16 cellular contexts compared by ENCODE assay signal in the genomic region with DNA sequence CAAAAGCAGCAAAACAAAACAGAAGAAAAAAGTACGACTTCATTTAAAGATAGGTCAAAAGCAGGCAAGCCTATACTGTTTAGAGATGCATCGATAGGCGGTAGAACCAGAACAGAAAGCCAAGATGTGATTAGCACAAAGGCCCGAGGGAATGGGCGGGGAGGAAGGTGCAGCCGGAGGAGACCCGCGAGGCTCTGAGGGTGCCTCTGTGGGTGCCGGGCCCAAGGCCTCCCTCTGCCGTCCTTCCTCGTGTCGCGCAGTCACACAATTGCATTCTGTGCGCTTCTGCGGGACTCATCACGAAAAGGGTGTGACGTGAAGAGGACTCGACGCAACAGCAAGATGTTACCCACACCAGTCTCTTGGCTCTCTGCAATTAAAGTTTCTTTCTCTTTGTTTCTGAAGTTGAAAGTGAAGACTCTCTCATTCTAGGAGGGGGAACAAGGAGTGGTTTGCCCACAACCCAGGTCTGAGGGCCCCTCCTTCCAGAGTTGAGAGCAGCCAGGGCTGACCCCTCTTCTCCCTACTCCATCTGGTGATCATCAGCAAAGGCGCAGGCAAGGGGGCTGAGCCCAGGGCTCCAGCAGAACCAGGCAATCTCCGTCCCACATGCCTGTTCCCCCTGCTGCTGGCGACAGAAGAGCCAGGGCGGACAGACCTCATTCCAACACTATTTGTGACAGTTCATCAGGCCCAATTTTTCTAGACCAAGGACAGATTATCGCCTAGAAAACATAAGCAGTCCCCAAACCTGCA.
"Had no signal": no experiment of that assay in that cellular context is flagged by ENCODE, and none has a peak within 500 bp of the region (broad histone marks: within the 10 kb centered on the region; RNA-seq: fewer than 3 reads in every experiment).

No MANE protein-coding gene starts in this region.

- H3K4me3 Mint-ChIP-seq: activated CD8-positive, alpha-beta T cell treated with anti-CD3 and anti-CD28 coated beads for 36 hours; activated naive CD4-positive, alpha-beta T cell treated with anti-CD3 and anti-CD28 coated beads, Interleukin-2, amount 10 ng/mL, durations not matched to agents 7 days and 5 days; effector memory CD8-positive, alpha-beta T cell; mesothelial cell of epicardium had no signal

- DNase-seq: activated CD4-positive, CD25-positive, alpha-beta regulatory T cell treated with anti-CD3 and anti-CD28 coated beads, Interleukin-2, amount 50 U/mL, for 72 hours; activated CD8-positive, alpha-beta memory T cell treated with anti-CD3 and anti-CD28 coated beads, Interleukin-2, amount 50 U/mL, for 4 hours; activated CD8-positive, alpha-beta T cell treated with anti-CD3 and anti-CD28 coated beads for 36 hours; caudate nucleus; cortex of kidney; effector memory CD8-positive, alpha-beta T cell; kidney glomerular epithelial cell; transverse colon had no signal

- H3K27ac Mint-ChIP-seq: activated CD8-positive, alpha-beta T cell treated with anti-CD3 and anti-CD28 coated beads for 36 hours; activated naive CD4-positive, alpha-beta T cell treated with anti-CD3 and anti-CD28 coated beads, Interleukin-2, amount 10 ng/mL, durations not matched to agents 7 days and 5 days; effector memory CD8-positive, alpha-beta T cell; mesothelial cell of epicardium; progenitor cell of endocrine pancreas had no signal

- H3K4me1 ChIP-seq: gastroesophageal sphincter had no signal

- H3K4me3 ChIP-seq: gastroesophageal sphincter, hepatocyte, smooth muscle cell, transverse colon had no signal

- ATAC-seq: activated CD8-positive, alpha-beta T cell treated with anti-CD3 and anti-CD28 coated beads for 36 hours; effector memory CD8-positive, alpha-beta T cell; gastroesophageal sphincter; right cardiac atrium had no signal

- H3K9me3 ChIP-seq: gastroesophageal sphincter, neutrophil, transverse colon had no signal

- H3K9me3 Mint-ChIP-seq: activated CD8-positive, alpha-beta T cell treated with anti-CD3 and anti-CD28 coated beads for 36 hours; activated naive CD4-positive, alpha-beta T cell treated with anti-CD3 and anti-CD28 coated beads, Interleukin-2, amount 10 ng/mL, durations not matched to agents 7 days and 5 days; effector memory CD8-positive, alpha-beta T cell; mesothelial cell of epicardium had no signal

- H3K27me3 Mint-ChIP-seq: activated CD8-positive, alpha-beta T cell treated with anti-CD3 and anti-CD28 coated beads for 36 hours; activated naive CD4-positive, alpha-beta T cell treated with anti-CD3 and anti-CD28 coated beads, Interleukin-2, amount 10 ng/mL, durations not matched to agents 7 days and 5 days; effector memory CD8-positive, alpha-beta T cell; progenitor cell of endocrine pancreas had no signal

- H3K4me1 Mint-ChIP-seq: mesothelial cell of epicardium had no signal

- H3K27me3 ChIP-seq: gastroesophageal sphincter, hepatocyte, neutrophil, transverse colon had no signal

- H3K36me3 ChIP-seq: transverse colon had no signal

- H3K27ac ChIP-seq: gastroesophageal sphincter, hepatocyte, neutrophil, transverse colon had no signal
